17 cellular contexts compared by ENCODE assay signal in the genomic region with DNA sequence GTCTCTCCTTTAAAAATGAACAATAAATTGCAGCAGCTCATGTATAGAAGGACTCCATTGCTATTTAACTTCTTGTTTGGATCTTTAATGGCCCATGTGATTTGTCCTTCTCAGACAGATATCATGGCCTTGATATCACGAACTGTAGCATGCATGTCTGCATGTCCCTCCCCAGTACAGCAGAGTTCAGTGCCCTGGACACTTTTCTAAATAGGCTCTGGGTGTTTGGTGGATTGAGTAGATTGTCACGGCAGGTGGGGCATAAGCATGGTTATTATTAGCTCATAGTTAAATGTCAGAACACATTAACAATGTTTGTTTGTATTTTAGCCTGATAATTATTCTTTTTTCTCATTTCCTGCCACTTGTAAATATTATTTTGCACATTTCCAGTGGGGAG.
DNase-seq lines count a peak whose midpoint lies in the region; ATAC-seq and TF ChIP-seq lines count a peak whose summit lies in the region.
"Had no signal": no experiment of that assay in that cellular context is flagged by ENCODE, and none has a peak within 500 bp of the region (broad histone marks: within the 10 kb centered on the region; RNA-seq: fewer than 3 reads in every experiment).

No MANE protein-coding gene starts in this region.

- no peak for TF ChIP-seq CTCF in esophagus muscularis mucosa (IDR thresholded peaks at IDR 0.05)

- TF ChIP-seq POLR2A in esophagus muscularis mucosa (IDR thresholded peaks at IDR 0.05; ENCODE audit: low read depth): no peak

- no peaks in the 10 kb centered on the region for H3K36me3 ChIP-seq in esophagus muscularis mucosa
- H3K36me3 ChIP-seq: BLaER1 treated with 17β-estradiol and CSF1 and Interleukin-3, amounts not matched to agents 10 nM and 100 nM had no signal

- intact Hi-C loops in left ventricle myocardium superior (cut with micrococcal nuclease) (no loop called here), Right ventricle myocardium inferior (cut with DNase I) (no loop called here), esophagus muscularis mucosa (cut with DNase I) (no loop called here)

- TF ChIP-seq EP300 in esophagus muscularis mucosa (IDR thresholded peaks at IDR 0.05): no peak

- no peaks in the 10 kb centered on the region for H3K4me1 ChIP-seq in esophagus muscularis mucosa
- H3K4me1 ChIP-seq: A549; BLaER1 treated with 17β-estradiol and CSF1 and Interleukin-3, amounts not matched to agents 10 nM and 100 nM had no signal

- no peaks in the 10 kb centered on the region for H3K27me3 ChIP-seq in esophagus muscularis mucosa
- H3K27me3 ChIP-seq: BLaER1 treated with 17β-estradiol and CSF1 and Interleukin-3, amounts not matched to agents 10 nM and 100 nM had no signal

- no peak overlapping the region for H3K4me3 ChIP-seq in esophagus muscularis mucosa
- H3K4me3 ChIP-seq: A549; BLaER1 treated with 17β-estradiol and CSF1 and Interleukin-3, amounts not matched to agents 10 nM and 100 nM had no signal

- DNase-seq in NCI-H748 (lab: John Stamatoyannopoulos, UW; ENCODE audit: unreplicated experiment): peak; percentile 4
- DNase-seq in NCI-H748 treated with DMSO at 0.1 percent for 48 hours (lab: John Stamatoyannopoulos, UW): no peak
- no peak for DNase-seq in left ventricle myocardium superior
- DNase-seq in Right ventricle myocardium inferior (ENCODE audit: missing footprints): no peak
- peak; percentile 21 for DNase-seq in esophagus muscularis mucosa (ENCODE audit: extremely low spot score)
- DNase-seq: AML-193; Caco-2; Calu3; CD4-positive, alpha-beta T cell; CD8-positive, alpha-beta T cell; DMS79 treated with DMSO at 0.1 percent for 48 hours; GF-D8 had no signal

- peaks cover 0 to under 1% (median 0%) of the 10 kb centered on the region in 4 donors for H3K9me3 ChIP-seq in esophagus muscularis mucosa
- H3K9me3 ChIP-seq: A549, Caco-2 had no signal

- H3K27ac ChIP-seq in esophagus muscularis mucosa (replicated peaks in 1 of 4): no peak overlapping the region
- H3K27ac ChIP-seq: 22Rv1; A549; BLaER1 treated with 17β-estradiol and CSF1 and Interleukin-3, amounts not matched to agents 10 nM and 100 nM; C4-2B had no signal

- peak; percentile 62 for ATAC-seq in left ventricle myocardium superior
- ATAC-seq in Right ventricle myocardium inferior: no peak
- ATAC-seq in GM18861 (IDR thresholded peaks at IDR 0.05; ENCODE audit: unreplicated experiment): no peak
- ATAC-seq: A549; CD8-positive, alpha-beta T cell had no signal

- 68% methylated on average over 2 of the region's 2 CpGs for WGBS in esophagus muscularis mucosa

Comparison
In these comparisons a context has a peak if more than half of its experiments do, and no peak if none do; other contexts are left out.
1. DNase-seq: peak in NCI-H748 (single experiment) and esophagus muscularis mucosa (single experiment); none in NCI-H748 treated with DMSO at 0.1 percent for 48 hours (single experiment), left ventricle myocardium superior (single experiment) and Right ventricle myocardium inferior (single experiment).